28 cellular contexts compared by ENCODE assay signal in the genomic region with DNA sequence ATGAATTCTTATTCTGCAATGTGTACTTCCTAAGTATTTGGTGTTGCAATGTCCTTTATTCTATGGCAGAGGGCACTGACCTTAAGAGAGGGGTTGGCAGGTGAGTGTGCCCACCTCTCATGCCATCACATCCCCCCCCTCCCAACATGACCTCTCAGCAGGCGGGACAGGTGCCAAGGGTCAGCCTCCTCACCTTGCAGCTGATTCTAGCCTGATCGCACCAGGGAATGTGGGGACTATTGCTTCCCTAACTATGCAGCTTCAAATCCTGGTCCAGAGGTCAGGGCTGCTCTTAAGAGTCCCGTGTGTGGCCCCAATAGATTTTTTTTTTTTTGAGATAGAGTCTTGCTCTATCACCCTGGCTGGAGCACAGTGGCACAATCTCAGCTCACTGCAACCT.
"Had no signal": no experiment of that assay in that cellular context is flagged by ENCODE, and none has a peak within 500 bp of the region (broad histone marks: within the 10 kb centered on the region; RNA-seq: fewer than 3 reads in every experiment).

No MANE protein-coding gene starts in this region.

- H3K4me1 ChIP-seq: adrenal gland, SJSA1 had no signal

- H3K4me3 Mint-ChIP-seq: activated CD4-positive, alpha-beta T cell treated with anti-CD3 and anti-CD28 coated beads, Interleukin-2, amount 10 ng/mL, durations not matched to agents 24 days and 14 days; activated naive CD4-positive, alpha-beta T cell treated with anti-CD3 and anti-CD28 coated beads, Interleukin-2, amount 10 ng/mL, durations not matched to agents 7 days and 5 days; activated naive CD8-positive, alpha-beta T cell treated with anti-CD3 and anti-CD28 coated beads, Interleukin-2, amount 10 ng/mL, durations not matched to agents 7 days and 5 days; activated T-cell treated with anti-CD3 and anti-CD28 coated beads, Interleukin-2, amount 50 U/mL, for 4 hours; activated T-helper 1 cell treated with anti-CD3 and anti-CD28 coated beads, Interleukin-12 subunit alpha, Interleukin-12 subunit beta, Interleukin-2, Interleukin-4 antibody, amounts not matched to agents 30 ng/mL and 10 ng/mL and 1 ng/mL, durations not matched to agents 14 hours and 24 hours and 36 hours; brain; T-helper 1 cell treated with Interleukin-12 subunit alpha and Interleukin-12 subunit beta and Interleukin-4 antibody, amounts not matched to agents 30 μg/mL and 1 μg/mL, for 36 hours; T-helper 2 cell treated with Interferon-gamma antibody and Interleukin-4, amounts not matched to agents 5 μg/mL and 100 μg/mL, for 36 hours had no signal

- H3K9me3 ChIP-seq: adrenal gland, SJSA1, SK-N-SH had no signal

- H3K27ac ChIP-seq: adrenal gland, KMS-11, SJSA1 had no signal

- H3K27ac Mint-ChIP-seq: activated naive CD4-positive, alpha-beta T cell treated with anti-CD3 and anti-CD28 coated beads, Interleukin-2, amount 10 ng/mL, durations not matched to agents 7 days and 5 days; activated naive CD8-positive, alpha-beta T cell treated with anti-CD3 and anti-CD28 coated beads, Interleukin-2, amount 10 ng/mL, durations not matched to agents 7 days and 5 days; activated T-helper 1 cell treated with anti-CD3 and anti-CD28 coated beads, Interleukin-12 subunit alpha, Interleukin-12 subunit beta, Interleukin-2, Interleukin-4 antibody, amounts not matched to agents 30 ng/mL and 10 ng/mL and 1 ng/mL, durations not matched to agents 14 hours and 24 hours and 36 hours; brain; T-helper 1 cell treated with Interleukin-12 subunit alpha and Interleukin-12 subunit beta and Interleukin-4 antibody, amounts not matched to agents 30 μg/mL and 1 μg/mL, for 36 hours; T-helper 2 cell treated with Interferon-gamma antibody and Interleukin-4, amounts not matched to agents 5 μg/mL and 100 μg/mL, for 36 hours had no signal

- H3K4me3 ChIP-seq: adrenal gland, SJSA1 had no signal

- H3K27me3 ChIP-seq: adrenal gland, SJSA1 had no signal

- ATAC-seq: activated T-cell treated with anti-CD3 and anti-CD28 coated beads, Interleukin-2, amount 50 U/mL, for 4 hours; Panc1 had no signal

- H3K36me3 ChIP-seq: adrenal gland had no signal

- H3K9me3 Mint-ChIP-seq: activated CD4-positive, alpha-beta T cell treated with anti-CD3 and anti-CD28 coated beads, Interleukin-2, amount 10 ng/mL, durations not matched to agents 24 days and 14 days; activated naive CD4-positive, alpha-beta T cell treated with anti-CD3 and anti-CD28 coated beads, Interleukin-2, amount 10 ng/mL, durations not matched to agents 7 days and 5 days; activated naive CD8-positive, alpha-beta T cell treated with anti-CD3 and anti-CD28 coated beads, Interleukin-2, amount 10 ng/mL, durations not matched to agents 7 days and 5 days; activated T-cell treated with anti-CD3 and anti-CD28 coated beads, Interleukin-2, amount 50 U/mL, for 4 hours; activated T-helper 1 cell treated with anti-CD3 and anti-CD28 coated beads, Interleukin-12 subunit alpha, Interleukin-12 subunit beta, Interleukin-2, Interleukin-4 antibody, amounts not matched to agents 30 ng/mL and 10 ng/mL and 1 ng/mL, durations not matched to agents 14 hours and 24 hours and 36 hours; brain; T-helper 1 cell treated with Interleukin-12 subunit alpha and Interleukin-12 subunit beta and Interleukin-4 antibody, amounts not matched to agents 30 μg/mL and 1 μg/mL, for 36 hours; T-helper 2 cell treated with Interferon-gamma antibody and Interleukin-4, amounts not matched to agents 5 μg/mL and 100 μg/mL, for 36 hours had no signal

- H3K27me3 Mint-ChIP-seq: activated CD4-positive, alpha-beta T cell treated with anti-CD3 and anti-CD28 coated beads, Interleukin-2, amount 10 ng/mL, durations not matched to agents 24 days and 14 days; activated naive CD4-positive, alpha-beta T cell treated with anti-CD3 and anti-CD28 coated beads, Interleukin-2, amount 10 ng/mL, durations not matched to agents 7 days and 5 days; activated naive CD8-positive, alpha-beta T cell treated with anti-CD3 and anti-CD28 coated beads, Interleukin-2, amount 10 ng/mL, durations not matched to agents 7 days and 5 days; brain had no signal

- DNase-seq: activated CD4-positive, alpha-beta T cell treated with anti-CD3 and anti-CD28 coated beads, Interleukin-2, amount 10 ng/mL, durations not matched to agents 24 days and 14 days; activated CD4-positive, alpha-beta T cell treated with anti-CD3 and anti-CD28 coated beads, Interleukin-2, amount 50 U/mL, for 4 hours; activated CD8-positive, alpha-beta memory T cell treated with anti-CD3 and anti-CD28 coated beads, Interleukin-2, amount 50 U/mL, for 4 hours; activated gamma-delta T cell treated with Interleukin-2 at 50 U/mL for 16 hours; activated naive CD4-positive, alpha-beta T cell treated with anti-CD3 and anti-CD28 coated beads, Interleukin-2, amount 10 ng/mL, durations not matched to agents 7 days and 5 days; activated naive CD8-positive, alpha-beta T cell treated with anti-CD3 and anti-CD28 coated beads, Interleukin-2, amount 10 ng/mL, durations not matched to agents 7 days and 5 days; activated T-cell treated with anti-CD3 and anti-CD28 coated beads for 4 hours; activated T-cell treated with anti-CD3 and anti-CD28 coated beads, Interleukin-2, amount 50 U/mL, for 4 hours; anterior cingulate cortex; caudate nucleus; MM.1S; MV-4-11; NCI-H1092; NCI-H1436 treated with DMSO at 0.1 percent for 48 hours; NCI-H1694 treated with DMSO at 0.1 percent for 48 hours; NCI-H2029; NCI-H345; NCI-H524 treated with DMSO at 0.1 percent for 48 hours; SHP77 treated with DMSO at 0.1 percent for 48 hours; SK-N-SH had no signal
